ENCODE assay signal across 1 cellular context in the genomic region with DNA sequence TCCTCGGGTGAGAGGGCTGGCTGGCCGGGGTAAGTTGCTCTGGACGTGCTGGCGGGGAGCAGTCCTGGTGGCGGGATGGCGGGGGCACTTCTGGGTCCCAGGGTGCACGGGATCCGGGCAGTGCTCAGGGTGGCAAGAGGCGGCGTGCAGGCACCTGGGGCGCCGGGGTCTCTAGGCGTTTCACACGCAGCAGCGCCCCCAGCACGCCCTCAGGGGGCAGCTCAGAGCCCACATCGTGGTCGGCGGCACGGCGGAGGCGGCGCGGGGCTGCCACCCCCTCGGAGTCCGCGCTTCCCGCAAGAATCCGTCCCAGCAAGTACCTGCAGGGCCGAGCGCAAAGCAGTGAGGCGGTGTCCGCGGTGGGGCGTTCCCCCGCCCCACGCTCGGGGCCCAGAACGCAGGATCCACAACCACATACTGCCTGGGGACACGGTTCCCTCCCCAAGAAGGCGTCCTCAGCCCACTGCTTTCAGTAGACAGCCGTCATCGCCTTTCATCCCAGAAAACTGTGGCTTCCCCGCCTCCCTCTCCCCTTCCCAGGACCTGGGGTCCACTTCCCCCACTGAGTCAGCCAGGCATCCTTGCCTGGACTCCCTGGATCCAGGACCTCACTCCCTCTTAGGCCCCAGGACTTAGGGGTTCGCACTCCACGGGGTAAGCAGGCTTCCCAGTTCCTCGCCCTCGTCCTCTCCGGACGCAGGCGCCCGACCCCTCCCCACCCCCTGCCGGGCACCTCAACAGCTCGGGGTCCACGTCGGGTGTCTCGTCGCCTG.
TF ChIP-seq lines count a peak whose summit lies in the region.

No MANE protein-coding gene starts in this region.

TF ChIP-seq in endothelial cell of umbilical vein, 7 proteins besides CTCF, POLR2A, EP300 and RAD21:
- TF ChIP-seq EZH2 (IDR thresholded peaks at IDR 0.05; ENCODE audit: borderline replicate concordance, low read depth, low read length, severe bottlenecking) (peak; percentile 70), POLR2AphosphoS5 (IDR thresholded peaks at IDR 0.05; ENCODE audit: insufficient read depth, low read depth, low read length) (no peak)
TF ChIP-seq in endothelial cell of umbilical vein: peak in this region for 1.
